Comparison of ENCODE assay signal across 16 cellular contexts in genomic region chr1:233367057-233367759, GRCh38. TPM values are rescaled to one million over a fixed set of nuclear protein-coding genes. Genes with fewer than 3 reads are reported as not detected.
DNase-seq lines count a peak whose midpoint lies in the region; ATAC-seq and TF ChIP-seq lines count a peak whose summit lies in the region.
"Had no signal": no experiment of that assay in that cellular context is flagged by ENCODE, and none has a peak within 500 bp of the region (broad histone marks: within the 10 kb centered on the region; RNA-seq: fewer than 3 reads in every experiment).

No MANE protein-coding gene starts in this region.

- peaks cover 52% of the 10 kb centered on the region for H3K4me1 Mint-ChIP-seq in mesothelial cell of epicardium
- H3K4me1 Mint-ChIP-seq: activated naive CD8-positive, alpha-beta T cell treated with anti-CD3 and anti-CD28 coated beads, Interleukin-2, amount 50 U/mL, for 24 hours; naive thymus-derived CD4-positive, alpha-beta T cell; T-cell had no signal

- H3K36me3 Mint-ChIP-seq in mesothelial cell of epicardium = no peaks in the 10 kb centered on the region
- H3K36me3 Mint-ChIP-seq: naive thymus-derived CD4-positive, alpha-beta T cell; T-cell had no signal

- no peak overlapping the region for H3K4me3 Mint-ChIP-seq in mesothelial cell of epicardium
- H3K4me3 Mint-ChIP-seq: activated naive CD8-positive, alpha-beta T cell treated with anti-CD3 and anti-CD28 coated beads, Interleukin-2, amount 50 U/mL, for 24 hours; naive thymus-derived CD4-positive, alpha-beta T cell; T-cell had no signal

- H3K9me3 Mint-ChIP-seq in mesothelial cell of epicardium = no peaks in the 10 kb centered on the region
- H3K9me3 Mint-ChIP-seq: activated naive CD8-positive, alpha-beta T cell treated with anti-CD3 and anti-CD28 coated beads, Interleukin-2, amount 50 U/mL, for 24 hours; naive thymus-derived CD4-positive, alpha-beta T cell; T-cell had no signal

- peak overlapping the region; percentile 70 for H3K27ac Mint-ChIP-seq in mesothelial cell of epicardium
- H3K27ac Mint-ChIP-seq: activated naive CD8-positive, alpha-beta T cell treated with anti-CD3 and anti-CD28 coated beads, Interleukin-2, amount 50 U/mL, for 24 hours; naive thymus-derived CD4-positive, alpha-beta T cell; T-cell had no signal

- DNase-seq in Daoy (ENCODE audit: low read depth) (peak; percentile 28), LoVo (ENCODE audit: low spot score) (peak; percentile 81), fibroblast of the aortic adventitia (ENCODE audit: low read depth) (peak; percentile 26), mesothelial cell of epicardium (ENCODE audit: low spot score in 2 of 2, unreplicated experiment in 2 of 2) (no peak), NCI-H1694 treated with DMSO at 0.1 percent for 48 hours (lab: John Stamatoyannopoulos, UW) (no peak)
- DNase-seq in activated CD4-positive, alpha-beta T cell treated with anti-CD3 and anti-CD28 coated beads for 1 hour = no peak
- DNase-seq: activated naive CD8-positive, alpha-beta T cell treated with anti-CD3 and anti-CD28 coated beads, Interleukin-2, amount 50 U/mL, for 24 hours; activated T-cell treated with anti-CD3 and anti-CD28 coated beads, Interleukin-2, amount 50 U/mL, for 1 hour; esophagus squamous epithelium; GF-D8; MV-4-11; naive thymus-derived CD4-positive, alpha-beta T cell; T-cell had no signal

- no peaks in the 10 kb centered on the region for H3K27me3 Mint-ChIP-seq in mesothelial cell of epicardium (ENCODE audit: low read depth)

- no peak for ATAC-seq in GM18870 (IDR thresholded peaks at IDR 0.05; ENCODE audit: unreplicated experiment)
- ATAC-seq in GM21576 (IDR thresholded peaks at IDR 0.05; ENCODE audit: unreplicated experiment) = no peak
- ATAC-seq: activated naive CD8-positive, alpha-beta T cell treated with anti-CD3 and anti-CD28 coated beads, Interleukin-2, amount 50 U/mL, for 24 hours; naive thymus-derived CD4-positive, alpha-beta T cell; T-cell had no signal

- TF ChIP-seq CTCF in fibroblast of the aortic adventitia (IDR thresholded peaks at IDR 0.05; ENCODE audit: insufficient read depth, low read length) (no peak), mesothelial cell of epicardium (IDR thresholded peaks at IDR 0.05; ENCODE audit: unreplicated experiment) (no peak)

- H3K4me3 ChIP-seq in fibroblast of the aortic adventitia (ENCODE audit: low read depth, low read length) = no peak overlapping the region
- H3K4me3 ChIP-seq: BLaER1, esophagus squamous epithelium had no signal

RNA-seq across cellular contexts. Expression of gene MAP3K21, which starts 39.7 kb away (rescaled TPM):
- 2.7 and 3.2 TPM in 2 replicates for total RNA-seq in Daoy (2014; rRNA removed; shearing (Covaris generic))
- 0.18 and 0.25 TPM in 2 replicates for total RNA-seq in fibroblast of the aortic adventitia (ENCODE audit: low replicate concordance)
- 6.4 to 7.2 TPM (median 6.6 TPM) in 3 replicates for total RNA-seq in mesothelial cell of epicardium

Comparison
In these comparisons a context has a peak if more than half of its experiments do, and no peak if none do; other contexts are left out.
1. DNase-seq: peak in Daoy (single experiment), LoVo (single experiment) and fibroblast of the aortic adventitia (single experiment); none in mesothelial cell of epicardium (0 of 2), activated CD4-positive, alpha-beta T cell treated with anti-CD3 and anti-CD28 coated beads for 1 hour (single experiment) and NCI-H1694 treated with DMSO at 0.1 percent for 48 hours (single experiment).